In the genomic region with DNA sequence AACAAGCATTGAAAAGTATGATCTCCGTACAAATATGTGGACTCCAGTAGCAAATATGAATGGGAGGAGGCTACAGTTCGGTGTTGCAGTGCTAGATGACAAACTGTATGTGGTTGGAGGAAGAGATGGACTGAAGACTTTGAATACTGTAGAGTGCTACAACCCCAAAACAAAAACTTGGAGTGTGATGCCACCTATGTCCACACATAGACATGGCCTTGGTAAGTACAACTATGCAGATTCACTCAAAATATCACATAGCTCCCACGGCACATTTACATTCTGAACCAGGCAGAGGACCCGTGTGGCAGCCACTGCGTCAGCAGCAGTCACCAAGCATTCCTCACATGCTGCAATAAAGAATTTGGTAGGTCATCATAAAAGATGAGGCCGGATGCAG, we compare ENCODE assay signal across 18 cellular contexts.
"Had no signal": no experiment of that assay in that cellular context is flagged by ENCODE, and none has a peak within 500 bp of the region (broad histone marks: within the 10 kb centered on the region; RNA-seq: fewer than 3 reads in every experiment).

No MANE protein-coding gene starts in this region.

- DNase-seq: activated CD4-positive, alpha-beta T cell treated with anti-CD3 and anti-CD28 coated beads for 36 hours; activated CD8-positive, alpha-beta T cell treated with anti-CD3 and anti-CD28 coated beads, Interleukin-2, amount 10 ng/mL, durations not matched to agents 7 days and 5 days; activated naive CD4-positive, alpha-beta T cell treated with anti-CD3 and anti-CD28 coated beads, Interleukin-2, amount 50 U/mL, for 16 hours; adrenal gland; central memory CD4-positive, alpha-beta T cell; effector memory CD4-positive, alpha-beta T cell; gastrocnemius medialis; heart right ventricle; left ventricle myocardium superior; mesenchymal stem cell; occipital lobe; right lobe of liver; substantia nigra; transverse colon; WERI-Rb-1 had no signal

- H3K4me3 Mint-ChIP-seq: activated CD4-positive, alpha-beta T cell treated with anti-CD3 and anti-CD28 coated beads for 36 hours; activated CD8-positive, alpha-beta T cell treated with anti-CD3 and anti-CD28 coated beads, Interleukin-2, amount 10 ng/mL, durations not matched to agents 7 days and 5 days; nephron; stimulated activated memory B cell treated with anti-CD40 and anti-IgM and Interleukin-4, amounts not matched to agents 10 μg/mL and 1 μg/mL and 100 μg/mL, for 72 hours had no signal

- H3K4me3 ChIP-seq: adrenal gland, gastrocnemius medialis, heart right ventricle, prostate gland, right lobe of liver, transverse colon had no signal

- H3K27ac Mint-ChIP-seq: activated CD4-positive, alpha-beta T cell treated with anti-CD3 and anti-CD28 coated beads for 36 hours; activated CD8-positive, alpha-beta T cell treated with anti-CD3 and anti-CD28 coated beads, Interleukin-2, amount 10 ng/mL, durations not matched to agents 7 days and 5 days; nephron; stimulated activated memory B cell treated with anti-CD40 and anti-IgM and Interleukin-4, amounts not matched to agents 10 μg/mL and 1 μg/mL and 100 μg/mL, for 72 hours had no signal

- H3K9me3 Mint-ChIP-seq: nephron had no signal

- H3K4me1 Mint-ChIP-seq: activated CD4-positive, alpha-beta T cell treated with anti-CD3 and anti-CD28 coated beads for 36 hours; nephron; stimulated activated memory B cell treated with anti-CD40 and anti-IgM and Interleukin-4, amounts not matched to agents 10 μg/mL and 1 μg/mL and 100 μg/mL, for 72 hours had no signal

- H3K27me3 Mint-ChIP-seq: activated CD4-positive, alpha-beta T cell treated with anti-CD3 and anti-CD28 coated beads for 36 hours; stimulated activated memory B cell treated with anti-CD40 and anti-IgM and Interleukin-4, amounts not matched to agents 10 μg/mL and 1 μg/mL and 100 μg/mL, for 72 hours had no signal
